In the genomic region with DNA sequence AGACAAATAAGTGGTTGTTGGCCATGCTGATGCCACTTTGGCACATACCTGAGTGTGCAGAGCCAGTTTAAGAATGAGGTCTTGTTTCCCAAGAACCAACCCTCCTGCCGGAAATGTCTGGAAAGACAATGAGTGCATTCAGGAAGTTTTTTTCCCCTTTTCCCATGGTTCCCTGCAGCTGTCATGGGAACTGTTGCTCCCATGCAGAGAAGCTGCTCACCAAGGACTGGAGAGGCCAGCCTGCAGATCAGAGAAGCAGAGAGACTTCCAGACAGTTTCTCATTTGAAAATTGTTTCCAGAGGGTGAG, we compare ENCODE assay signal across 15 cellular contexts.
DNase-seq lines count a peak whose midpoint lies in the region; ATAC-seq and TF ChIP-seq lines count a peak whose summit lies in the region.
"Had no signal": no experiment of that assay in that cellular context is flagged by ENCODE, and none has a peak within 500 bp of the region (broad histone marks: within the 10 kb centered on the region; RNA-seq: fewer than 3 reads in every experiment).

No MANE protein-coding gene starts in this region.

- no peaks in the 10 kb centered on the region for H3F3A ChIP-seq in smooth muscle cell (ENCODE audit: low read depth)

- H4K20me1 ChIP-seq in smooth muscle cell (ENCODE audit: low read depth): no peaks in the 10 kb centered on the region

- H3K4me1 ChIP-seq in breast epithelium (peaks cover 10 to 17% of the 10 kb centered on the region in 2 donors), right cardiac atrium (ENCODE audit: control insufficient read depth, insufficient read depth, low read length) (peaks cover 9% of the 10 kb centered on the region), smooth muscle cell (ENCODE audit: low read depth) (no peaks in the 10 kb centered on the region)

- WGBS in right cardiac atrium: 50% methylated on average over 1 of the region's 1 CpG
- WGBS in smooth muscle cell (ENCODE audit: low lambda C conversion rate): 88% methylated on average over 1 of the region's 1 CpG

- H3K36me3 Mint-ChIP-seq in Calu3 (ENCODE audit: insufficient read depth, unreplicated experiment): no peaks in the 10 kb centered on the region
- H3K36me3 Mint-ChIP-seq: activated CD4-positive, alpha-beta memory T cell treated with anti-CD3 and anti-CD28 coated beads for 36 hours had no signal

- no peak overlapping the region for H2AFZ ChIP-seq in smooth muscle cell (ENCODE audit: low read depth)

- H3K9ac ChIP-seq in smooth muscle cell (ENCODE audit: low read depth): no peak overlapping the region

- H3K27me3 Mint-ChIP-seq in Calu3 (ENCODE audit: unreplicated experiment): no peaks in the 10 kb centered on the region

- CTCF ChIA-PET in Calu3 (lab: Charles Lee): interaction anchor here (0.6 kb wide), 1 partner anchor 103 kb away, joined by 3 read pairs; no protein-coding TSS in a partner anchor

- no peaks in the 10 kb centered on the region for H3K36me3 ChIP-seq in breast epithelium
- no peaks in the 10 kb centered on the region for H3K36me3 ChIP-seq in smooth muscle cell (ENCODE audit: low read depth)
- H3K36me3 ChIP-seq: spleen, tibial nerve had no signal

- H3K27ac Mint-ChIP-seq in Calu3 (ENCODE audit: unreplicated experiment): no peak overlapping the region
- H3K27ac Mint-ChIP-seq: activated CD4-positive, alpha-beta memory T cell treated with anti-CD3 and anti-CD28 coated beads for 36 hours had no signal

- no peaks in the 10 kb centered on the region for H3K9me3 Mint-ChIP-seq in Calu3 (ENCODE audit: low read depth, unreplicated experiment)
- H3K9me3 Mint-ChIP-seq: activated CD4-positive, alpha-beta memory T cell treated with anti-CD3 and anti-CD28 coated beads for 36 hours had no signal

- no TSS peak for BruUV-seq in Calu3 (replicated peaks; lab: Mats Ljungman, UMichigan)

- H3K4me3 Mint-ChIP-seq in Calu3 (ENCODE audit: low read depth, unreplicated experiment): no peak overlapping the region
- H3K4me3 Mint-ChIP-seq: activated CD4-positive, alpha-beta memory T cell treated with anti-CD3 and anti-CD28 coated beads for 36 hours had no signal

- ATAC-seq in right cardiac atrium (peak; percentile 13 to 38), sciatic nerve (peak; percentile 69), GM21786 (IDR thresholded peaks at IDR 0.05; ENCODE audit: unreplicated experiment) (no peak), HG03025 (IDR thresholded peaks at IDR 0.05; ENCODE audit: low FRiP score, unreplicated experiment) (no peak)

- no peak overlapping the region for H3K4me2 ChIP-seq in smooth muscle cell

- intact Hi-C loops in Calu3 (cut with micrococcal nuclease; ENCODE audit: unreplicated experiment) (no loop called here), breast epithelium (cut with DNase I; ENCODE audit: low total_unique reads) (no loop called here), right cardiac atrium (cut with DNase I) (no loop called here), sciatic nerve (cut with DNase I) (no loop called here)

- H3K4me1 Mint-ChIP-seq in Calu3 (ENCODE audit: low read depth, unreplicated experiment): no peaks in the 10 kb centered on the region

- no peaks in the 10 kb centered on the region for H3K27me3 ChIP-seq in breast epithelium
- H3K27me3 ChIP-seq in right cardiac atrium (ENCODE audit: control insufficient read depth, insufficient read depth): no peaks in the 10 kb centered on the region
- H3K27me3 ChIP-seq in smooth muscle cell (ENCODE audit: low read depth): no peaks in the 10 kb centered on the region
- H3K27me3 ChIP-seq: tibial nerve had no signal

- H3K9me3 ChIP-seq in breast epithelium (no peaks in the 10 kb centered on the region), right cardiac atrium (ENCODE audit: control insufficient read depth, low read length) (no peaks in the 10 kb centered on the region), smooth muscle cell (replicated peaks; ENCODE audit: low read depth) (no peaks in the 10 kb centered on the region)
- H3K9me3 ChIP-seq: spleen, tibial nerve had no signal

- no peak for TF ChIP-seq POLR2A in breast epithelium (IDR thresholded peaks at IDR 0.05)

- peak; percentile 17 for DNase-seq in Calu3
- DNase-seq in breast epithelium (ENCODE audit: low spot score in 2 of 2): peak in 1 of 2 donors; percentile 89
- DNase-seq in right cardiac atrium: no peak
- no peak for DNase-seq in sciatic nerve (ENCODE audit: low spot score)
- no peak for DNase-seq in smooth muscle cell (lab: John Stamatoyannopoulos, UW; ENCODE audit: unreplicated experiment)
- DNase-seq in DMS53 (lab: John Stamatoyannopoulos, UW): no peak
- DNase-seq: activated CD4-positive, alpha-beta memory T cell treated with anti-CD3 and anti-CD28 coated beads for 36 hours; activated effector memory CD4-positive, alpha-beta T cell treated with anti-CD3 and anti-CD28 coated beads, Interleukin-2, amount 50 U/mL, for 16 hours; DMS79 treated with DMSO at 0.1 percent for 48 hours; NCI-H1436; NCI-H748 treated with DMSO at 0.1 percent for 48 hours; spleen had no signal

- no peaks in the 10 kb centered on the region for H3K79me2 ChIP-seq in smooth muscle cell (ENCODE audit: low read depth)

- peak overlapping the region in 1 of 3 donors; percentile 29 for H3K4me3 ChIP-seq in breast epithelium
- no peak overlapping the region for H3K4me3 ChIP-seq in right cardiac atrium (ENCODE audit: low read length)
- H3K4me3 ChIP-seq in smooth muscle cell: no peak overlapping the region
- H3K4me3 ChIP-seq: spleen, tibial nerve had no signal

- TF ChIP-seq CTCF in Calu3 (IDR thresholded peaks at IDR 0.05; ENCODE audit: unreplicated experiment) (no peak), breast epithelium (IDR thresholded peaks at IDR 0.05) (peak; percentile 20 to 43 (median 30)), smooth muscle cell (IDR thresholded peaks at IDR 0.05; ENCODE audit: borderline replicate concordance, insufficient read depth, poor library complexity, severe bottlenecking) (no peak)

- peak overlapping the region; percentile 89 to 95 for H3K27ac ChIP-seq in breast epithelium
- peak overlapping the region; percentile 59 for H3K27ac ChIP-seq in right cardiac atrium (ENCODE audit: low read length)
- no peak overlapping the region for H3K27ac ChIP-seq in smooth muscle cell (ENCODE audit: low read depth)

Comparison
In these comparisons a context has a peak if more than half of its experiments do, and no peak if none do; other contexts are left out.
1. CTCF ChIP-seq: peak in breast epithelium (3 of 3); none in Calu3 (single experiment) and smooth muscle cell (single experiment).
2. ATAC-seq: peak in right cardiac atrium (2 of 2) and sciatic nerve (single experiment); none in GM21786 (single experiment) and HG03025 (single experiment).